In the genomic region with DNA sequence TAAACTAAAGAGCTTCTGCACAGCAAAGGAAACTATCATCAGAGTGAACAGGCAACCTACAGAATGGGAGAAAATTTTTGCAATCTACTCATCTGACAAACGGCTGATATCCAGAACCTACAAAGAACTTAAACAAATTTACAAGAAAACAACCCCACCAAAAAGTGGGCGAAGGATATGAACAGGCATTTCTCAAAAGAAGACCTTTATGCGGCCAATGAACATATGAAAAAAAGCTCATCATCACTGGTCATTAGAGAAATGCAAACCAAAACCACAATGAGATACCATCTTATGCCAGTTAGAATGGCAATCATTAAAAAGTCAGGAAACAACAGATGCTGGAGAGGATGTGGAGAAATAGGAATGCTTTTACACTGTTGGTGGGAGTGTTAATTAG, we compare ENCODE assay signal across 1 cellular context. TPM values are rescaled to one million over a fixed set of nuclear protein-coding genes. Genes with fewer than 3 reads are reported as not detected.
DNase-seq lines count a peak whose midpoint lies in the region; ATAC-seq lines count a peak whose summit lies in the region.
"Not testable (repeated sequence)": the region's sequence is repeated elsewhere in the genome, so short reads cannot be mapped to it uniquely, and the experiment has no call there.

No MANE protein-coding gene starts in this region.

- not testable (repeated sequence) for H3K4me1 Mint-ChIP-seq in activated CD8-positive, alpha-beta T cell treated with anti-CD3 and anti-CD28 coated beads, Interleukin-2, amount 10 ng/mL, durations not matched to agents 7 days and 5 days (ENCODE audit: low read depth)

- H3K27ac Mint-ChIP-seq in activated CD8-positive, alpha-beta T cell treated with anti-CD3 and anti-CD28 coated beads, Interleukin-2, amount 10 ng/mL, durations not matched to agents 7 days and 5 days: peak overlapping the region; percentile 50

- POLR2A ChIA-PET in activated CD8-positive, alpha-beta T cell treated with anti-CD3 and anti-CD28 coated beads, Interleukin-2, amount 10 ng/mL, durations not matched to agents 7 days and 5 days (lab: Charles Lee): not testable (repeated sequence)

- CTCF ChIA-PET in activated CD8-positive, alpha-beta T cell treated with anti-CD3 and anti-CD28 coated beads, Interleukin-2, amount 10 ng/mL, durations not matched to agents 7 days and 5 days (lab: Charles Lee): not testable (repeated sequence)

- not testable (repeated sequence) for H3K9me3 Mint-ChIP-seq in activated CD8-positive, alpha-beta T cell treated with anti-CD3 and anti-CD28 coated beads, Interleukin-2, amount 10 ng/mL, durations not matched to agents 7 days and 5 days (ENCODE audit: insufficient read depth)

- H3K27me3 Mint-ChIP-seq in activated CD8-positive, alpha-beta T cell treated with anti-CD3 and anti-CD28 coated beads, Interleukin-2, amount 10 ng/mL, durations not matched to agents 7 days and 5 days (ENCODE audit: low read depth): peaks cover 29% of the 10 kb centered on the region

- not testable (repeated sequence) for H3K4me3 Mint-ChIP-seq in activated CD8-positive, alpha-beta T cell treated with anti-CD3 and anti-CD28 coated beads, Interleukin-2, amount 10 ng/mL, durations not matched to agents 7 days and 5 days

- ATAC-seq in activated CD8-positive, alpha-beta T cell treated with anti-CD3 and anti-CD28 coated beads, Interleukin-2, amount 10 ng/mL, durations not matched to agents 7 days and 5 days: not testable (repeated sequence)

- H3K36me3 Mint-ChIP-seq in activated CD8-positive, alpha-beta T cell treated with anti-CD3 and anti-CD28 coated beads, Interleukin-2, amount 10 ng/mL, durations not matched to agents 7 days and 5 days (ENCODE audit: low read depth): not testable (repeated sequence)

- not testable (repeated sequence) for DNase-seq in activated CD8-positive, alpha-beta T cell treated with anti-CD3 and anti-CD28 coated beads, Interleukin-2, amount 10 ng/mL, durations not matched to agents 7 days and 5 days

RNA-seq across cellular contexts. Expression of a gene that starts 49.7 kb away (rescaled TPM):
- 100 to 1,000 TPM; 189 to 191 TPM for total RNA-seq in activated CD8-positive, alpha-beta T cell treated with anti-CD3 and anti-CD28 coated beads, Interleukin-2, amount 10 ng/mL, durations not matched to agents 7 days and 5 days
